17 cellular contexts compared by ENCODE assay signal in genomic region chr21:42858185-42858847, GRCh38. TPM values are rescaled to one million over a fixed set of nuclear protein-coding genes. Genes with fewer than 3 reads are reported as not detected.
A peak's percentile ranks its signal among the peaks of the same experiment; 100 is the strongest.
DNase-seq lines count a peak whose midpoint lies in the region; ATAC-seq and TF ChIP-seq lines count a peak whose summit lies in the region.
"Had no signal": no experiment of that assay in that cellular context is flagged by ENCODE, and none has a peak within 500 bp of the region (broad histone marks: within the 10 kb centered on the region; RNA-seq: fewer than 3 reads in every experiment).

No MANE protein-coding gene starts in this region.

- H3K4me3 ChIP-seq in CD4-positive, CD25-positive, alpha-beta regulatory T cell (ENCODE audit: low read depth, low read length), result no peak overlapping the region
- no peak overlapping the region for H3K4me3 ChIP-seq in WERI-Rb-1 (ENCODE audit: low read depth, low read length)

- TF ChIP-seq CTCF in WERI-Rb-1 (IDR thresholded peaks at IDR 0.05; ENCODE audit: low read depth, low read length), result no peak

- no peak for ATAC-seq in CD4-positive, CD25-positive, alpha-beta regulatory T cell (ENCODE audit: low read depth in 2 of 2)
- ATAC-seq in memory B cell (ENCODE audit: low read depth) (no peak), GM19351 (IDR thresholded peaks at IDR 0.05; ENCODE audit: unreplicated experiment) (no peak)

- H3K36me3 Mint-ChIP-seq in CD4-positive, CD25-positive, alpha-beta regulatory T cell, result peaks cover 37% of the 10 kb centered on the region
- H3K36me3 Mint-ChIP-seq in memory B cell, result peaks cover 23% of the 10 kb centered on the region

- H3K27me3 ChIP-seq in CD4-positive, CD25-positive, alpha-beta regulatory T cell (ENCODE audit: control insufficient read depth, insufficient read depth, low read length), result no peaks in the 10 kb centered on the region
- no peaks in the 10 kb centered on the region for H3K27me3 ChIP-seq in WERI-Rb-1 (ENCODE audit: insufficient read depth, low read depth, severe bottlenecking)

- DNase-seq in NCI-H524 (lab: John Stamatoyannopoulos, UW) (peak; percentile 30 to 65), NCI-H524 treated with DMSO at 0.1 percent for 48 hours (lab: John Stamatoyannopoulos, UW) (no peak), WERI-Rb-1 (no peak), memory B cell (ENCODE audit: low spot score in 2 of 2) (no peak), T1000 (lab: John Stamatoyannopoulos, UW) (no peak)
- no peak for DNase-seq in CD4-positive, CD25-positive, alpha-beta regulatory T cell
- DNase-seq in stimulated activated CD4-positive, alpha-beta T cell treated with anti-CD3 and anti-CD28 coated beads, Interleukin-1b, Interleukin-23, amount 100 ng/mL, for 48 hours, result no peak
- DNase-seq: COR-L47, DMS79, Karpas-422, NCI-H1417, NCI-H2029, NCI-H2227 treated with DMSO at 0.1 percent for 48 hours, NCI-H526 treated with DMSO at 0.1 percent for 48 hours, RPMI8226 had no signal

- peaks cover 60% of the 10 kb centered on the region for H3K36me3 ChIP-seq in CD4-positive, CD25-positive, alpha-beta regulatory T cell (ENCODE audit: control insufficient read depth, insufficient read depth, low read length)
- H3K36me3 ChIP-seq in WERI-Rb-1, result peaks cover 96% of the 10 kb centered on the region

- H3K9me3 Mint-ChIP-seq in CD4-positive, CD25-positive, alpha-beta regulatory T cell, result no peaks in the 10 kb centered on the region
- H3K9me3 Mint-ChIP-seq in memory B cell, result no peaks in the 10 kb centered on the region

- H3K27ac ChIP-seq in CD4-positive, CD25-positive, alpha-beta regulatory T cell (ENCODE audit: insufficient read depth, low read length, poor library complexity, severe bottlenecking), result no peak overlapping the region
- peak overlapping the region; percentile 55 for H3K27ac ChIP-seq in WERI-Rb-1
- H3K27ac ChIP-seq: C4-2B had no signal

- H3K4me1 Mint-ChIP-seq in CD4-positive, CD25-positive, alpha-beta regulatory T cell, result peaks cover 0 to 8% (median 3%) of the 10 kb centered on the region in 4 donors
- H3K4me1 Mint-ChIP-seq in memory B cell, result peaks cover 5% of the 10 kb centered on the region

- H3K4me1 ChIP-seq in CD4-positive, CD25-positive, alpha-beta regulatory T cell (ENCODE audit: control insufficient read depth, insufficient read depth, low read length, poor library complexity, severe bottlenecking), result no peaks in the 10 kb centered on the region

- peak overlapping the region in 2 of 3 donors; percentile 52 to 85 for H3K27ac Mint-ChIP-seq in CD4-positive, CD25-positive, alpha-beta regulatory T cell
- H3K27ac Mint-ChIP-seq in memory B cell, result peak overlapping the region; percentile 55

- no peaks in the 10 kb centered on the region for H3K27me3 Mint-ChIP-seq in CD4-positive, CD25-positive, alpha-beta regulatory T cell
- no peaks in the 10 kb centered on the region for H3K27me3 Mint-ChIP-seq in memory B cell

- H3K9me3 ChIP-seq in CD4-positive, CD25-positive, alpha-beta regulatory T cell (ENCODE audit: control insufficient read depth in 2 of 2, low read length in 2 of 2), result no peaks in the 10 kb centered on the region
- H3K9me3 ChIP-seq in WERI-Rb-1 (ENCODE audit: severe bottlenecking), result no peaks in the 10 kb centered on the region

- no peak overlapping the region for H3K4me3 Mint-ChIP-seq in CD4-positive, CD25-positive, alpha-beta regulatory T cell
- H3K4me3 Mint-ChIP-seq in memory B cell, result no peak overlapping the region

RNA-seq across cellular contexts. Expression of gene WDR4, which starts 21.0 kb away (rescaled TPM):
- total RNA-seq in CD4-positive, CD25-positive, alpha-beta regulatory T cell, result 18.4 TPM
- 1 to 10 TPM; 5.7 to 8.8 (median 7.4) TPM for polyA plus RNA-seq in CD4-positive, CD25-positive, alpha-beta regulatory T cell

RNA-seq across cellular contexts. Expression of gene NDUFV3, which starts 34.8 kb away (rescaled TPM):
- total RNA-seq in CD4-positive, CD25-positive, alpha-beta regulatory T cell, result 18.2 TPM
- polyA plus RNA-seq in CD4-positive, CD25-positive, alpha-beta regulatory T cell, result 10 to 100 TPM; 12.2 to 19.7 (median 14.4) TPM

Comparison
In these comparisons a context has a peak if more than half of its experiments do, and no peak if none do; other contexts are left out.
1. DNase-seq: peak in NCI-H524 (2 of 2); none in NCI-H524 treated with DMSO at 0.1 percent for 48 hours (single experiment), CD4-positive, CD25-positive, alpha-beta regulatory T cell (0 of 3), WERI-Rb-1 (single experiment), memory B cell (0 of 2), T1000 (single experiment) and stimulated activated CD4-positive, alpha-beta T cell treated with anti-CD3 and anti-CD28 coated beads, Interleukin-1b, Interleukin-23, amount 100 ng/mL, for 48 hours (single experiment).